ENCODE assay signal across 1 cellular context in the genomic region with DNA sequence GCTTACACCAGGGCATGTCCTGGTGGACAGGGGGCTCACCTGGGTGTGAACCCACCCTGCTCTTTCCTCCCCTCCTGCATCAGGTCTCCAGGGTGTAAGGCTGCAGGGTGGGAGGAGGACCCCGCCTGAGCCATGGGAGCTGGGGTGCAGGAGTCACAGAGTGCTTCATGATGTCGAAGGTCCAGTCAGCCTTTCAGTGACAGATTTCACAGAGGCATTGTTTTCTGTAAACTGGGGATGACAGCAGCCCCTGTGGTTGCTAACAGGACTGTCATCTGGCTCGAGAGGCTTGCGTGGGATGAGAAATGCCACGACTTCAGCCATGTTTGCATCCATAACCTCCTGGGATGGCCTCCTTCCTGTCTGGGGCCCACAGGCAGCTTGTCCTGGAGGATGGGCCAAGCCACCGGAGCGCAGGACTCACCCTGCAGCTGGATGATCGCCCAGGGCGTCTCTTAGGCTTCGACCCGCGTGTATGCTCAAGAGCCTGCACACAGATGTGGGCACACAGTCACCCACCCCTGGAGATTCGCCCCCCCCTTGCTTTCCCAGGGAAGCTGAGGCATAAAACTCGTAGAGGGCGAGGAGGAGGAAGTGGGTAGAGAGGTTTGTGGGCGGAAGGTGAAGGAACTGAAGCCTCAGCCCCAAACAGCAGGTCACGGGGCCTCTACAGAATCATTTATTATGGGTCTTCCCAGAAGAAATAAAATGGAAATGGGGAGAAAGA.
TF ChIP-seq lines count a peak whose summit lies in the region.

No MANE protein-coding gene starts in this region.

TF ChIP-seq in GM12878, 131 proteins besides CTCF, POLR2A, EP300 and RAD21 (continued from another document):
- TF ChIP-seq TAF1 (IDR thresholded peaks at IDR 0.05; ENCODE audit: borderline replicate concordance, low read depth, low read length) (no peak), RAD51 (IDR thresholded peaks at IDR 0.05) (peak; percentile 53), TBL1XR1 (IDR thresholded peaks at IDR 0.05; ENCODE audit: low read depth, low read length) (no peak), ZNF592 (IDR thresholded peaks at IDR 0.05) (no peak), SP1 (IDR thresholded peaks at IDR 0.05; ENCODE audit: low read depth, low read length) (no peak), SMARCA5 (IDR thresholded peaks at IDR 0.05) (no peak), EGR1 (IDR thresholded peaks at IDR 0.05; ENCODE audit: borderline replicate concordance in 1 of 2, low read depth in 2 of 2, low read length in 2 of 2) (no peak)
TF ChIP-seq in GM12878: peak in this region for 13.
